In the genomic region with DNA sequence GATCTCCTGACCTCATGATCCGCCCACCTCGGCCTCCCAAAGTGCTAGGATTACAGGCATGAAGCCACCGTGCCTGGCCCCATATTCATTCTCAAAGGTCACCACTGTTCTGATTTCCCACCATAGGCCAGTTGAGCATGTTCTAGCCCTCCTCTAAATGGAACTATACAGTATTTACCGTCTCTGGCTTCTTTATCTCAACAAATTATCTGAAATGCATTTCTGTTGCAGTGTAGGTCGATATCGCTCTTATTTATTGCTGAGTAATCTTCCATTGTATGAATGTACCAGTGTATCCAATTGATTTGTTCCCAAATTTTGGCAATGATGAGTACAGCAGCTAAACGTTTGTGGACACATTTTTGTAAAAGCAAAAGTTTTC, we compare ENCODE assay signal across 19 cellular contexts.
"Had no signal": no experiment of that assay in that cellular context is flagged by ENCODE, and none has a peak within 500 bp of the region (broad histone marks: within the 10 kb centered on the region; RNA-seq: fewer than 3 reads in every experiment).

No MANE protein-coding gene starts in this region.

- DNase-seq: activated CD4-positive, alpha-beta memory T cell treated with anti-CD3 and anti-CD28 coated beads for 36 hours; activated CD4-positive, alpha-beta T cell treated with anti-CD3 and anti-CD28 coated beads, Interleukin-2, amount 10 ng/mL, durations not matched to agents 24 days and 14 days; activated naive CD8-positive, alpha-beta T cell treated with anti-CD3 and anti-CD28 coated beads, Interleukin-2, amount 10 ng/mL, durations not matched to agents 7 days and 5 days; activated T-cell treated with anti-CD3 and anti-CD28 coated beads, Interleukin-2, amount 50 U/mL, for 4 hours; amygdala; caudate nucleus; endodermal cell; esophagus squamous epithelium; foreskin melanocyte; heart right ventricle; naive B cell; nucleus accumbens; right cardiac atrium; stimulated activated naive CD4-positive, alpha-beta T cell; testis; transverse colon had no signal

- H3K27ac ChIP-seq: esophagus squamous epithelium, heart right ventricle, testis, transverse colon had no signal

- H3K9me3 Mint-ChIP-seq: activated CD4-positive, alpha-beta memory T cell treated with anti-CD3 and anti-CD28 coated beads for 36 hours; activated CD4-positive, alpha-beta T cell treated with anti-CD3 and anti-CD28 coated beads, Interleukin-2, amount 10 ng/mL, durations not matched to agents 24 days and 14 days; activated naive CD8-positive, alpha-beta T cell treated with anti-CD3 and anti-CD28 coated beads, Interleukin-2, amount 10 ng/mL, durations not matched to agents 7 days and 5 days; activated T-cell treated with anti-CD3 and anti-CD28 coated beads, Interleukin-2, amount 50 U/mL, for 4 hours; activated T-helper 2 cell treated with anti-CD3 and anti-CD28 coated beads, Interferon-gamma antibody, Interleukin-2, Interleukin-4, amounts not matched to agents 10 μg/mL and 5 μg/mL and 100 μg/mL, durations not matched to agents 14 hours and 24 hours and 36 hours; dendritic cell treated with granulocyte-macrophage colony-stimulating factor and Interleukin-4, amounts not matched to agents 40 ng/mL and 50 ng/mL, for 4 days; endodermal cell; mesothelial cell of epicardium; naive B cell had no signal

- H3K9me3 ChIP-seq: esophagus squamous epithelium, heart right ventricle, testis, transverse colon had no signal

- H3K4me3 ChIP-seq: esophagus squamous epithelium, heart right ventricle, testis, transverse colon had no signal

- H3K4me3 Mint-ChIP-seq: activated CD4-positive, alpha-beta memory T cell treated with anti-CD3 and anti-CD28 coated beads for 36 hours; activated CD4-positive, alpha-beta T cell treated with anti-CD3 and anti-CD28 coated beads, Interleukin-2, amount 10 ng/mL, durations not matched to agents 24 days and 14 days; activated naive CD8-positive, alpha-beta T cell treated with anti-CD3 and anti-CD28 coated beads, Interleukin-2, amount 10 ng/mL, durations not matched to agents 7 days and 5 days; activated T-cell treated with anti-CD3 and anti-CD28 coated beads, Interleukin-2, amount 50 U/mL, for 4 hours; dendritic cell treated with granulocyte-macrophage colony-stimulating factor and Interleukin-4, amounts not matched to agents 40 ng/mL and 50 ng/mL, for 4 days; endodermal cell; mesothelial cell of epicardium; naive B cell had no signal

- ATAC-seq: activated T-cell treated with anti-CD3 and anti-CD28 coated beads, Interleukin-2, amount 50 U/mL, for 4 hours; heart right ventricle; right cardiac atrium had no signal

- H3K27ac Mint-ChIP-seq: activated CD4-positive, alpha-beta memory T cell treated with anti-CD3 and anti-CD28 coated beads for 36 hours; activated CD4-positive, alpha-beta T cell treated with anti-CD3 and anti-CD28 coated beads, Interleukin-2, amount 10 ng/mL, durations not matched to agents 24 days and 14 days; activated T-helper 2 cell treated with anti-CD3 and anti-CD28 coated beads, Interferon-gamma antibody, Interleukin-2, Interleukin-4, amounts not matched to agents 10 μg/mL and 5 μg/mL and 100 μg/mL, durations not matched to agents 14 hours and 24 hours and 36 hours; dendritic cell treated with granulocyte-macrophage colony-stimulating factor and Interleukin-4, amounts not matched to agents 40 ng/mL and 50 ng/mL, for 4 days; endodermal cell; mesothelial cell of epicardium; naive B cell had no signal

- H3K27me3 Mint-ChIP-seq: activated CD4-positive, alpha-beta memory T cell treated with anti-CD3 and anti-CD28 coated beads for 36 hours; activated CD4-positive, alpha-beta T cell treated with anti-CD3 and anti-CD28 coated beads, Interleukin-2, amount 10 ng/mL, durations not matched to agents 24 days and 14 days; activated naive CD8-positive, alpha-beta T cell treated with anti-CD3 and anti-CD28 coated beads, Interleukin-2, amount 10 ng/mL, durations not matched to agents 7 days and 5 days; dendritic cell treated with granulocyte-macrophage colony-stimulating factor and Interleukin-4, amounts not matched to agents 40 ng/mL and 50 ng/mL, for 4 days; naive B cell had no signal
